In genomic region chr10:80203835-80204148, GRCh38 we compare ENCODE assay signal across 8 cellular contexts.
DNase-seq lines count a peak whose midpoint lies in the region; ATAC-seq and TF ChIP-seq lines count a peak whose summit lies in the region.

No MANE protein-coding gene starts in this region.

- peaks cover 4% of the 10 kb centered on the region; the same call in 1 of the 2 replicates for H4K20me1 ChIP-seq in SU-DHL-6 (ENCODE audit: low read depth, low read length)

- peaks cover 38% of the 10 kb centered on the region for H3K36me3 Mint-ChIP-seq in stimulated activated effector memory CD8-positive, alpha-beta T cell treated with anti-CD3 and anti-CD28 coated beads, Interleukin-12 subunit alpha, Interleukin-12 subunit beta, amount 100 ng/mL, for 72 hours

- H3K27ac ChIP-seq in SU-DHL-6 (ENCODE audit: low read depth, low read length), result peak overlapping the region; percentile 74

- no peak overlapping the region for H2AFZ ChIP-seq in SU-DHL-6 (ENCODE audit: low read depth, low read length, severe bottlenecking)

- peak overlapping the region; percentile 85 for H3K4me2 ChIP-seq in SU-DHL-6 (ENCODE audit: low read depth, low read length, poor library complexity, severe bottlenecking)

- TF ChIP-seq CTCF in SU-DHL-6 (IDR thresholded peaks at IDR 0.05; ENCODE audit: insufficient read depth, low read length, poor library complexity, severe bottlenecking) (no peak), foreskin fibroblast (IDR thresholded peaks at IDR 0.05; ENCODE audit: low read depth, low read length) (no peak)

- no peaks in the 10 kb centered on the region for H3K27me3 ChIP-seq in SU-DHL-6 (ENCODE audit: low read length)

- H3K9me3 Mint-ChIP-seq in stimulated activated effector memory CD8-positive, alpha-beta T cell treated with anti-CD3 and anti-CD28 coated beads, Interleukin-12 subunit alpha, Interleukin-12 subunit beta, amount 100 ng/mL, for 72 hours, result no peaks in the 10 kb centered on the region

- H3K27ac Mint-ChIP-seq in stimulated activated effector memory CD8-positive, alpha-beta T cell treated with anti-CD3 and anti-CD28 coated beads, Interleukin-12 subunit alpha, Interleukin-12 subunit beta, amount 100 ng/mL, for 72 hours, result peak overlapping the region; percentile 86

- H3K4me3 Mint-ChIP-seq in stimulated activated effector memory CD8-positive, alpha-beta T cell treated with anti-CD3 and anti-CD28 coated beads, Interleukin-12 subunit alpha, Interleukin-12 subunit beta, amount 100 ng/mL, for 72 hours, result peak overlapping the region; percentile 75

- ATAC-seq in stimulated activated effector memory CD8-positive, alpha-beta T cell treated with anti-CD3 and anti-CD28 coated beads, Interleukin-12 subunit alpha, Interleukin-12 subunit beta, amount 100 ng/mL, for 72 hours, result no peak

- H3K4me1 Mint-ChIP-seq in stimulated activated effector memory CD8-positive, alpha-beta T cell treated with anti-CD3 and anti-CD28 coated beads, Interleukin-12 subunit alpha, Interleukin-12 subunit beta, amount 100 ng/mL, for 72 hours, result peaks cover 49% of the 10 kb centered on the region

- H3K9me2 ChIP-seq in SU-DHL-6 (replicated peaks; ENCODE audit: insufficient read depth, low read length), result no peaks in the 10 kb centered on the region

- no peaks in the 10 kb centered on the region; the same call in 1 of the 2 replicates for H3F3A ChIP-seq in SU-DHL-6 (ENCODE audit: insufficient read depth)

- peak overlapping the region; percentile 82 for H3K9ac ChIP-seq in SU-DHL-6 (ENCODE audit: low read length)

- H3K4me3 ChIP-seq in SU-DHL-6 (ENCODE audit: insufficient read depth, low read length, poor library complexity, severe bottlenecking), result peak overlapping the region; percentile 78
- H3K4me3 ChIP-seq in foreskin fibroblast (ENCODE audit: low read depth in 1 of 2, low read length in 2 of 2), result peak overlapping the region; percentile 68 to 98

- H3K36me3 ChIP-seq in SU-DHL-6 (ENCODE audit: low read length), result no peaks in the 10 kb centered on the region

- peaks cover 65% of the 10 kb centered on the region for H3K79me2 ChIP-seq in SU-DHL-6 (ENCODE audit: insufficient read depth, low read length)

- H3K9me3 ChIP-seq in SU-DHL-6 (ENCODE audit: insufficient read depth, low read length), result no peaks in the 10 kb centered on the region

- DNase-seq in DMS153 (lab: John Stamatoyannopoulos, UW) (peak; percentile 59), DMS153 treated with DMSO at 0.1 percent for 48 hours (lab: John Stamatoyannopoulos, UW; ENCODE audit: unreplicated experiment) (no peak), foreskin fibroblast (no peak), NCI-H69 (lab: John Stamatoyannopoulos, UW) (no peak), AG20443 (ENCODE audit: low spot score) (no peak), putamen (ENCODE audit: low spot score) (no peak)
- no peak for DNase-seq in stimulated activated effector memory CD8-positive, alpha-beta T cell treated with anti-CD3 and anti-CD28 coated beads, Interleukin-12 subunit alpha, Interleukin-12 subunit beta, amount 100 ng/mL, for 72 hours (ENCODE audit: low spot score in 2 of 2)
